1 cellular context compared by ENCODE assay signal in the genomic region with DNA sequence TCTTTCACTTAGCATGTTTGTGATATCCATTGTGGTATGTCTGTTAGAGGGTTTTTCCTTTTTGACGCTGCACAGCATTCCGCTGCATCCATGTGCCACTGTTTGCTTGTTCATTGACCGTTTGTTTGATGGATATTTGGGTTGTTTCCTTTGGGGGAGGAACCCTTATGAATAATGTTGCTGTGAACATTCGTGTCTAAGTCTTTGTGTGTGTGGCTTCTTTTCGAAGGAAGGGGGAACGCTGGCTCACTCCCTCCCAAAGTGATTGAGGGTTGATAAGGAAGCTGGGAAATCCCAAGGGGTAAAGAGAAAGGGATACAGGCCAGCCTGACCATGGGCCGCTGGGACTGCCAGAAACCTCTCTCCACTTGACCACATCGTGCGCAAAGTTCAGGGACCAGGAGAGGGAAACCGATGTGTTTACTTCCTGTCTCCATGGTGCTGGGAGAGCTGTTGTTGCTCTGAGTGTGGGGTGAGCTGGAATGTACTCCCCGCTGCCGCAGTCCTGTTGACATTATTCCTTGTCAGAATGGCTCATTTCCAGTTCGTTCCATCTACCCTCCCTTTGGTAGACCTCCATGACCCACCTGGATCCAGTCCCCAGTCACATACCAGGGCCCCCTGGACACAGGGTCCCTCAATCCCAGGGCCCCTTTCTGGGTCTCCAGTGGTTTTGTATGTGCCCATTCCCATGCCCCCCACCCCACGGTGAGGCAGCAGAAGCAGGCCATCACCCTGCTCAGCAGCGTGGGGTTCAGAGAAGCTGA.
TF ChIP-seq lines count a peak whose summit lies in the region.

No MANE protein-coding gene starts in this region.

TF ChIP-seq in HepG2, 621 proteins besides CTCF, POLR2A, EP300 and RAD21 (continued from another document and continues in another):
- peak; percentile 95 for TF ChIP-seq HOXA3 (CRISPR knock-in tag; IDR thresholded peaks at IDR 0.05)
- peak; percentile 77; the same call in 1 of the 2 replicates for TF ChIP-seq ATRX (CRISPR knock-in tag; IDR thresholded peaks at IDR 0.05; ENCODE audit: borderline replicate concordance)
- peak; percentile 92 for TF ChIP-seq MXD3 (CRISPR knock-in tag; IDR thresholded peaks at IDR 0.05)
- TF ChIP-seq ZBTB7B (CRISPR knock-in tag; IDR thresholded peaks at IDR 0.05): peak; percentile 83
- peak; percentile 75; the same call in 1 of the 2 replicates for TF ChIP-seq CREM (IDR thresholded peaks at IDR 0.05)
- TF ChIP-seq CREM (CRISPR knock-in tag; IDR thresholded peaks at IDR 0.05): no peak
- TF ChIP-seq, protein P1, sequence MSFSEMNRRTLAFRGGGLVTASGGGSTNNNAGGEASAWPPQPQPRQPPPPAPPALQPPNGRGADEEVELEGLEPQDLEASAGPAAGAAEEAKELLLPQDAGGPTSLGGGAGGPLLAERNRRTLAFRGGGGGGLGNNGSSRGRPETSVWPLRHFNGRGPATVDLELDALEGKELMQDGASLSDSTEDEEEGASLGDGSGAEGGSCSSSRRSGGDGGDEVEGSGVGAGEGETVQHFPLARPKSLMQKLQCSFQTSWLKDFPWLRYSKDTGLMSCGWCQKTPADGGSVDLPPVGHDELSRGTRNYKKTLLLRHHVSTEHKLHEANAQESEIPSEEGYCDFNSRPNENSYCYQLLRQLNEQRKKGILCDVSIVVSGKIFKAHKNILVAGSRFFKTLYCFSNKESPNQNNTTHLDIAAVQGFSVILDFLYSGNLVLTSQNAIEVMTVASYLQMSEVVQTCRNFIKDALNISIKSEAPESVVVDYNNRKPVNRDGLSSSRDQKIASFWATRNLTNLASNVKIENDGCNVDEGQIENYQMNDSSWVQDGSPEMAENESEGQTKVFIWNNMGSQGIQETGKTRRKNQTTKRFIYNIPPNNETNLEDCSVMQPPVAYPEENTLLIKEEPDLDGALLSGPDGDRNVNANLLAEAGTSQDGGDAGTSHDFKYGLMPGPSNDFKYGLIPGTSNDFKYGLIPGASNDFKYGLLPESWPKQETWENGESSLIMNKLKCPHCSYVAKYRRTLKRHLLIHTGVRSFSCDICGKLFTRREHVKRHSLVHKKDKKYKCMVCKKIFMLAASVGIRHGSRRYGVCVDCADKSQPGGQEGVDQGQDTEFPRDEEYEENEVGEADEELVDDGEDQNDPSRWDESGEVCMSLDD (CRISPR knock-in tag; IDR thresholded peaks at IDR 0.05; ENCODE audit: borderline replicate concordance): peak; percentile 59; the same call in 1 of the 2 replicates
- 0 out of 2 replicates have a peak, but pooled peaks have one; percentile 62 for TF ChIP-seq EED (CRISPR knock-in tag; IDR thresholded peaks at IDR 0.05)
- TF ChIP-seq ZNF775 (CRISPR knock-in tag; IDR thresholded peaks at IDR 0.05; ENCODE audit: borderline replicate concordance): no peak
- 0 out of 2 replicates have a peak, but pooled peaks have one; percentile 47 for TF ChIP-seq RBFOX2 (IDR thresholded peaks at IDR 0.05; ENCODE audit: low read depth, low read length)
- peak; percentile 89; the same call in 1 of the 2 replicates for TF ChIP-seq YEATS4 (CRISPR knock-in tag; IDR thresholded peaks at IDR 0.05; ENCODE audit: borderline replicate concordance)
- TF ChIP-seq, protein P2, sequence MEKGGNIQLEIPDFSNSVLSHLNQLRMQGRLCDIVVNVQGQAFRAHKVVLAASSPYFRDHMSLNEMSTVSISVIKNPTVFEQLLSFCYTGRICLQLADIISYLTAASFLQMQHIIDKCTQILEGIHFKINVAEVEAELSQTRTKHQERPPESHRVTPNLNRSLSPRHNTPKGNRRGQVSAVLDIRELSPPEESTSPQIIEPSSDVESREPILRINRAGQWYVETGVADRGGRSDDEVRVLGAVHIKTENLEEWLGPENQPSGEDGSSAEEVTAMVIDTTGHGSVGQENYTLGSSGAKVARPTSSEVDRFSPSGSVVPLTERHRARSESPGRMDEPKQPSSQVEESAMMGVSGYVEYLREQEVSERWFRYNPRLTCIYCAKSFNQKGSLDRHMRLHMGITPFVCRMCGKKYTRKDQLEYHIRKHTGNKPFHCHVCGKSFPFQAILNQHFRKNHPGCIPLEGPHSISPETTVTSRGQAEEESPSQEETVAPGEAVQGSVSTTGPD (CRISPR knock-in tag; IDR thresholded peaks at IDR 0.05): no peak
- peak; percentile 99 for TF ChIP-seq FOXO1 (CRISPR knock-in tag; IDR thresholded peaks at IDR 0.05)
- TF ChIP-seq ZSCAN22 (CRISPR knock-in tag; IDR thresholded peaks at IDR 0.05): no peak
- TF ChIP-seq ZMYM4 (CRISPR knock-in tag; IDR thresholded peaks at IDR 0.05): peak; percentile 80
- peak; percentile 96 for TF ChIP-seq TBX2 (CRISPR knock-in tag; IDR thresholded peaks at IDR 0.05; ENCODE audit: borderline replicate concordance)
- peak; percentile 98 for TF ChIP-seq FOXP4 (CRISPR knock-in tag; IDR thresholded peaks at IDR 0.05)
- no peak for TF ChIP-seq ATM (IDR thresholded peaks at IDR 0.05; ENCODE audit: borderline replicate concordance)
- TF ChIP-seq ZUFSP (CRISPR knock-in tag; IDR thresholded peaks at IDR 0.05; ENCODE audit: borderline replicate concordance): no peak
- peak; percentile 96 for TF ChIP-seq PHF21A (CRISPR knock-in tag; IDR thresholded peaks at IDR 0.05)
- peak; percentile 71 for TF ChIP-seq ESRRA (CRISPR knock-in tag; IDR thresholded peaks at IDR 0.05; ENCODE audit: low read depth)
- TF ChIP-seq, protein P3, sequence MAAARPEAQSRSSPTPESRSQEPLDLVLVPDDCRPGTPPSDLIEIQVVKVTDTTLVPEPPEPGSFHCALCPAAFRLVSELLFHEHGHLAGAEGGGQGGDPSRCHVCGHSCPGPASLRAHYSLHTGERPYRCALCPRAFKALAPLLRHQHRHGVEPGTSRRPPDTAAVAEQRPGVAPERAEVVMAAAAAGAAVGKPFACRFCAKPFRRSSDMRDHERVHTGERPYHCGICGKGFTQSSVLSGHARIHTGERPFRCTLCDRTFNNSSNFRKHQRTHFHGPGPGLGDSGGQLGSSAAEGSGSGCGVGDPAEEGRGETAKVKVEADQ (CRISPR knock-in tag; IDR thresholded peaks at IDR 0.05; ENCODE audit: borderline replicate concordance): 0 out of 2 replicates have a peak, but pooled peaks have one; percentile 73
- TF ChIP-seq, protein P4, sequence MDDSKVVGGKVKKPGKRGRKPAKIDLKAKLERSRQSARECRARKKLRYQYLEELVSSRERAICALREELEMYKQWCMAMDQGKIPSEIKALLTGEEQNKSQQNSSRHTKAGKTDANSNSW (CRISPR knock-in tag; IDR thresholded peaks at IDR 0.05; ENCODE audit: borderline replicate concordance): no peak
- TF ChIP-seq TCF7L2 (IDR thresholded peaks at IDR 0.05; ENCODE audit: low read depth, low read length): no peak
- no peak; the same call in 1 of the 2 replicates for TF ChIP-seq ZFP36L1 (CRISPR knock-in tag; IDR thresholded peaks at IDR 0.05)
- no peak for TF ChIP-seq ZFP82 (CRISPR knock-in tag; IDR thresholded peaks at IDR 0.05; ENCODE audit: borderline replicate concordance)
- TF ChIP-seq ZNF839 (CRISPR knock-in tag; IDR thresholded peaks at IDR 0.05; ENCODE audit: borderline replicate concordance): no peak
- peak; percentile 95 for TF ChIP-seq RCOR2 (CRISPR knock-in tag; IDR thresholded peaks at IDR 0.05)
- TF ChIP-seq ZFAT (CRISPR knock-in tag; conservative IDR thresholded peaks at IDR 0.05): no peak
- TF ChIP-seq FUBP1 (CRISPR knock-in tag; IDR thresholded peaks at IDR 0.05; ENCODE audit: borderline replicate concordance): no peak
- TF ChIP-seq XBP1 (CRISPR knock-in tag; IDR thresholded peaks at IDR 0.05): no peak
- TF ChIP-seq IKZF4 (CRISPR knock-in tag; IDR thresholded peaks at IDR 0.05; ENCODE audit: borderline replicate concordance, low read depth, not compliant biosample characterization): no peak
- TF ChIP-seq ZFP1 (CRISPR knock-in tag; IDR thresholded peaks at IDR 0.05): peak; percentile 72; the same call in 1 of the 2 replicates
- no peak for TF ChIP-seq STAT5B (CRISPR knock-in tag; IDR thresholded peaks at IDR 0.05)
- TF ChIP-seq CENPBD1 (CRISPR knock-in tag; IDR thresholded peaks at IDR 0.05; ENCODE audit: borderline replicate concordance, low read depth): peak; percentile 90
- TF ChIP-seq ZNF761 (CRISPR knock-in tag; conservative IDR thresholded peaks at IDR 0.05): 0 out of 2 replicates have a peak, but pooled peaks have one; percentile 62
- peak; percentile 66; the same call in 1 of the 2 replicates for TF ChIP-seq SMAD3 (CRISPR knock-in tag; IDR thresholded peaks at IDR 0.05)
- peak; percentile 57 for TF ChIP-seq PHF20 (CRISPR knock-in tag; IDR thresholded peaks at IDR 0.05)
- no peak for TF ChIP-seq SSRP1 (CRISPR knock-in tag; IDR thresholded peaks at IDR 0.05)
- peak; percentile 88; the same call in 1 of the 2 replicates for TF ChIP-seq MIER3 (CRISPR knock-in tag; IDR thresholded peaks at IDR 0.05; ENCODE audit: borderline replicate concordance)
- no peak for TF ChIP-seq PRPF4 (IDR thresholded peaks at IDR 0.05; ENCODE audit: low read depth, low read length, poor library complexity, severe bottlenecking)
- peak; percentile 74; the same call in 1 of the 2 replicates for TF ChIP-seq GTF2F1 (IDR thresholded peaks at IDR 0.05; ENCODE audit: low read length)
- TF ChIP-seq ZNF224 (CRISPR knock-in tag; IDR thresholded peaks at IDR 0.05): no peak; the same call in 1 of the 2 replicates
- TF ChIP-seq AKNA (CRISPR knock-in tag; IDR thresholded peaks at IDR 0.05; ENCODE audit: borderline replicate concordance): no peak
